In the genomic region with DNA sequence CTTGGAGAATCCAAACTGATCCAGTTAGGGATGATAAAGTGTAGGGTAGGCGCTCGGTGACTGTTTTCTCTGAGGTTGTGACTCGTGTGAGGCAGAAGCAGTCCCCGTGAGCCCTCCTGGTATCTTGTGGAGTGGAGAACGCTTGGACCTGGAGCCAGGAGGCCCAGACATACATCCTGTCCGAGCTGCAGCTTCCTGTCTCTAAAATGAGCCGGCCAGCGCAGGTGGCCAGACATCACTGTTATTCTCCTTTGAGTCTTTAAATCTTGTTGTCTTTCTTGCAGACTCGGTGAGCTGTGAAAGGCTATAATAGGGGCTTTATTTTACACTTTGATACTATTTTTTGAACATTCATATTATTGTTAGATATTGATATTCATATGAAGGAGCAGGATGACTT, we compare ENCODE assay signal across 1 cellular context.
TF ChIP-seq lines count a peak whose summit lies in the region.

No MANE protein-coding gene starts in this region.

TF ChIP-seq in GM23338, 12 proteins besides CTCF, POLR2A, EP300 and RAD21 (continued from another document):
- TF ChIP-seq, protein P1, sequence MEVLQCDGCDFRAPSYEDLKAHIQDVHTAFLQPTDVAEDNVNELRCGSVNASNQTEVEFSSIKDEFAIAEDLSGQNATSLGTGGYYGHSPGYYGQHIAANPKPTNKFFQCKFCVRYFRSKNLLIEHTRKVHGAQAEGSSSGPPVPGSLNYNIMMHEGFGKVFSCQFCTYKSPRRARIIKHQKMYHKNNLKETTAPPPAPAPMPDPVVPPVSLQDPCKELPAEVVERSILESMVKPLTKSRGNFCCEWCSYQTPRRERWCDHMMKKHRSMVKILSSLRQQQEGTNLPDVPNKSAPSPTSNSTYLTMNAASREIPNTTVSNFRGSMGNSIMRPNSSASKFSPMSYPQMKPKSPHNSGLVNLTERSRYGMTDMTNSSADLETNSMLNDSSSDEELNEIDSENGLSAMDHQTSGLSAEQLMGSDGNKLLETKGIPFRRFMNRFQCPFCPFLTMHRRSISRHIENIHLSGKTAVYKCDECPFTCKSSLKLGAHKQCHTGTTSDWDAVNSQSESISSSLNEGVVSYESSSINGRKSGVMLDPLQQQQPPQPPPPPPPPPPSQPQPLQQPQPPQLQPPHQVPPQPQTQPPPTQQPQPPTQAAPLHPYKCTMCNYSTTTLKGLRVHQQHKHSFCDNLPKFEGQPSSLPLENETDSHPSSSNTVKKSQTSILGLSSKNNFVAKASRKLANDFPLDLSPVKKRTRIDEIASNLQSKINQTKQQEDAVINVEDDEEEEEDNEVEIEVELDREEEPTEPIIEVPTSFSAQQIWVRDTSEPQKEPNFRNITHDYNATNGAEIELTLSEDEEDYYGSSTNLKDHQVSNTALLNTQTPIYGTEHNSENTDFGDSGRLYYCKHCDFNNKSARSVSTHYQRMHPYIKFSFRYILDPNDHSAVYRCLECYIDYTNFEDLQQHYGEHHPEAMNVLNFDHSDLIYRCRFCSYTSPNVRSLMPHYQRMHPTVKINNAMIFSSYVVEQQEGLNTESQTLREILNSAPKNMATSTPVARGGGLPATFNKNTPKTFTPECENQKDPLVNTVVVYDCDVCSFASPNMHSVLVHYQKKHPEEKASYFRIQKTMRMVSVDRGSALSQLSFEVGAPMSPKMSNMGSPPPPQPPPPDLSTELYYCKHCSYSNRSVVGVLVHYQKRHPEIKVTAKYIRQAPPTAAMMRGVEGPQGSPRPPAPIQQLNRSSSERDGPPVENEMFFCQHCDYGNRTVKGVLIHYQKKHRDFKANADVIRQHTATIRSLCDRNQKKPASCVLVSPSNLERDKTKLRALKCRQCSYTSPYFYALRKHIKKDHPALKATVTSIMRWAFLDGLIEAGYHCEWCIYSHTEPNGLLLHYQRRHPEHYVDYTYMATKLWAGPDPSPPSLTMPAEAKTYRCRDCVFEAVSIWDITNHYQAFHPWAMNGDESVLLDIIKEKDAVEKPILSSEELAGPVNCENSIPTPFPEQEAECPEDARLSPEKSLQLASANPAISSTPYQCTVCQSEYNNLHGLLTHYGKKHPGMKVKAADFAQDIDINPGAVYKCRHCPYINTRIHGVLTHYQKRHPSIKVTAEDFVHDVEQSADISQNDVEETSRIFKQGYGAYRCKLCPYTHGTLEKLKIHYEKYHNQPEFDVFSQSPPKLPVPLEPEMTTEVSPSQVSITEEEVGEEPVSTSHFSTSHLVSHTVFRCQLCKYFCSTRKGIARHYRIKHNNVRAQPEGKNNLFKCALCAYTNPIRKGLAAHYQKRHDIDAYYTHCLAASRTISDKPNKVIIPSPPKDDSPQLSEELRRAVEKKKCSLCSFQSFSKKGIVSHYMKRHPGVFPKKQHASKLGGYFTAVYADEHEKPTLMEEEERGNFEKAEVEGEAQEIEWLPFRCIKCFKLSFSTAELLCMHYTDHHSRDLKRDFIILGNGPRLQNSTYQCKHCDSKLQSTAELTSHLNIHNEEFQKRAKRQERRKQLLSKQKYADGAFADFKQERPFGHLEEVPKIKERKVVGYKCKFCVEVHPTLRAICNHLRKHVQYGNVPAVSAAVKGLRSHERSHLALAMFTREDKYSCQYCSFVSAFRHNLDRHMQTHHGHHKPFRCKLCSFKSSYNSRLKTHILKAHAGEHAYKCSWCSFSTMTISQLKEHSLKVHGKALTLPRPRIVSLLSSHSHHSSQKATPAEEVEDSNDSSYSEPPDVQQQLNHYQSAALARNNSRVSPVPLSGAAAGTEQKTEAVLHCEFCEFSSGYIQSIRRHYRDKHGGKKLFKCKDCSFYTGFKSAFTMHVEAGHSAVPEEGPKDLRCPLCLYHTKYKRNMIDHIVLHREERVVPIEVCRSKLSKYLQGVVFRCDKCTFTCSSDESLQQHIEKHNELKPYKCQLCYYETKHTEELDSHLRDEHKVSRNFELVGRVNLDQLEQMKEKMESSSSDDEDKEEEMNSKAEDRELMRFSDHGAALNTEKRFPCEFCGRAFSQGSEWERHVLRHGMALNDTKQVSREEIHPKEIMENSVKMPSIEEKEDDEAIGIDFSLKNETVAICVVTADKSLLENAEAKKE (CRISPR knock-in tag; IDR thresholded peaks at IDR 0.05), result no peak
- TF ChIP-seq CREB1 (CRISPR knock-in tag; IDR thresholded peaks at IDR 0.05; ENCODE audit: low read depth), result no peak
- no peak for TF ChIP-seq ZNF114 (CRISPR knock-in tag; IDR thresholded peaks at IDR 0.05)
- TF ChIP-seq EZH2phosphoT487 (IDR thresholded peaks at IDR 0.05; ENCODE audit: unreplicated experiment), result no peak
TF ChIP-seq in GM23338: peak in this region for 0.
